In genomic region chr1:155177918-155178281, GRCh38 we compare ENCODE assay signal across 19 cellular contexts. TPM values are rescaled to one million over a fixed set of nuclear protein-coding genes. Genes with fewer than 3 reads are reported as not detected.
DNase-seq lines count a peak whose midpoint lies in the region; ATAC-seq, FAIRE-seq and TF ChIP-seq lines count a peak whose summit lies in the region.
"Had no signal": no experiment of that assay in that cellular context is flagged by ENCODE, and none has a peak within 500 bp of the region (broad histone marks: within the 10 kb centered on the region; RNA-seq: fewer than 3 reads in every experiment).

No MANE protein-coding gene starts in this region.

- TF ChIP-seq EP300 in HepG2 (IDR thresholded peaks at IDR 0.05; ENCODE audit: low read depth in 2 of 2, low read length in 2 of 2) (no peak), HepG2 (CRISPR knock-in tag; IDR thresholded peaks at IDR 0.05; ENCODE audit: borderline replicate concordance) (no peak), suprapubic skin (IDR thresholded peaks at IDR 0.05) (no peak)

- TF ChIP-seq POLR2A in breast epithelium (IDR thresholded peaks at IDR 0.05), result no peak
- TF ChIP-seq POLR2A in HepG2 (IDR thresholded peaks at IDR 0.05; ENCODE audit: insufficient read depth in 1 of 2, low read depth in 2 of 2, low read length in 2 of 2), result no peak
- no peak for TF ChIP-seq POLR2A in suprapubic skin (IDR thresholded peaks at IDR 0.05)

- no peaks in the 10 kb centered on the region for H3K36me3 ChIP-seq in breast epithelium
- no peaks in the 10 kb centered on the region for H3K36me3 ChIP-seq in mammary epithelial cell (ENCODE audit: insufficient read depth, low read length)
- peaks cover 30% of the 10 kb centered on the region for H3K36me3 ChIP-seq in WERI-Rb-1
- H3K36me3 ChIP-seq in HepG2 (replicated peaks in 1 of 2; ENCODE audit: control insufficient read depth in 1 of 2, insufficient read depth in 2 of 2, low read length in 2 of 2), result no peaks in the 10 kb centered on the region
- no peaks in the 10 kb centered on the region for H3K36me3 ChIP-seq in suprapubic skin
- H3K36me3 ChIP-seq: thyroid gland had no signal

- in situ Hi-C loops in mammary epithelial cell (cut with MboI; ENCODE audit: low sequenced_read_pairs in 2 of 2) (no loop called here), HepG2 (cut with HindIII; ENCODE audit: extremely low pct_ligation_motif_present, low pct_unique_long_range_greater_than_20kb) (no loop called here)

- H3K9ac ChIP-seq in mammary epithelial cell (ENCODE audit: insufficient read depth, low read length), result no peak overlapping the region
- peak overlapping the region; percentile 34 for H3K9ac ChIP-seq in HepG2 (ENCODE audit: insufficient read depth, low read depth, low read length)

- BruUV-seq in mammary epithelial cell (replicated peaks; lab: Mats Ljungman, UMichigan) (no TSS peak), HepG2 (replicated peaks; lab: Mats Ljungman, UMichigan) (no TSS peak)

- dilution Hi-C loops in mammary epithelial cell (cut with HindIII; ENCODE audit: low sequenced_read_pairs), result no loop called here

- intact Hi-C loops in breast epithelium (cut with DNase I; ENCODE audit: low total_unique reads), result no loop called here
- intact Hi-C loops in mammary epithelial cell (cut with micrococcal nuclease), result loop anchor here (5.0 kb wide), 2 partner anchors 414 to 469 kb away; no protein-coding TSS in a partner anchor
- intact Hi-C loops in HepG2 (cut with micrococcal nuclease; ENCODE audit: unreplicated experiment), result no loop called here

- DNase-seq in breast epithelium (ENCODE audit: low spot score in 2 of 2) (peak in 1 of 2 donors; percentile 50), mammary epithelial cell (no peak), WERI-Rb-1 (peak; percentile 22), HepG2 (ENCODE audit: low spot score) (no peak), suprapubic skin (ENCODE audit: low spot score in 2 of 2) (peak; percentile 60 to 77), HTR-8/SVneo (ENCODE audit: insufficient read length, low spot score) (no peak), inferior parietal cortex (ENCODE audit: extremely low spot score) (no peak)
- no peak for DNase-seq in stimulated activated CD4-positive, alpha-beta T cell treated with anti-CD3 and anti-CD28 coated beads, Interleukin-4, amount 100 ng/mL, for 1 hour
- DNase-seq: activated gamma-delta T cell; CD4-positive, alpha-beta memory T cell; DMS53; hypothalamus; NCI-H146; retina; T-helper 2 cell; thyroid gland had no signal

- H3K27me3 ChIP-seq in breast epithelium (no peaks in the 10 kb centered on the region), mammary epithelial cell (ENCODE audit: insufficient read depth, low read length) (no peaks in the 10 kb centered on the region), WERI-Rb-1 (ENCODE audit: insufficient read depth, low read depth, severe bottlenecking) (no peaks in the 10 kb centered on the region), HepG2 (ENCODE audit: control insufficient read depth in 1 of 2, insufficient read depth in 2 of 2, low read length in 2 of 2) (peaks cover 2 to 10% of the 10 kb centered on the region in 2 experiments; a peak in 2 of 5 replicates), suprapubic skin (peaks cover 15% of the 10 kb centered on the region)

- H3K27ac ChIP-seq in breast epithelium (peak overlapping the region; percentile 85 to 94), mammary epithelial cell (ENCODE audit: insufficient read depth, low read depth, low read length) (no peak overlapping the region), WERI-Rb-1 (no peak overlapping the region), HepG2 (ENCODE audit: extremely low read length, insufficient read depth, low read length) (no peak overlapping the region), suprapubic skin (no peak overlapping the region)
- H3K27ac ChIP-seq: thyroid gland had no signal

- H3K4me1 ChIP-seq in breast epithelium, result peaks cover 0 to 13% of the 10 kb centered on the region in 2 donors
- H3K4me1 ChIP-seq in mammary epithelial cell (ENCODE audit: insufficient read depth, low read length), result peaks cover 7% of the 10 kb centered on the region
- H3K4me1 ChIP-seq in HepG2 (ENCODE audit: insufficient read depth, low read length), result peaks cover 43% of the 10 kb centered on the region
- peaks cover 31% of the 10 kb centered on the region for H3K4me1 ChIP-seq in suprapubic skin

- H3K4me3 ChIP-seq in breast epithelium (peak overlapping the region in 1 of 3 donors; percentile 8), mammary epithelial cell (replicated peaks in 1 of 3; ENCODE audit: insufficient read depth in 1 of 3, low read depth in 2 of 3, low read length in 3 of 3) (no peak overlapping the region), WERI-Rb-1 (ENCODE audit: low read depth, low read length) (no peak overlapping the region), HepG2 (replicated peaks in 1 of 3; ENCODE audit: insufficient read depth in 1 of 3, low read depth in 2 of 3, low read length in 3 of 3) (peak overlapping the region; percentile 26 to 69 (median 50)), suprapubic skin (no peak overlapping the region)
- H3K4me3 ChIP-seq: thyroid gland had no signal

- TF ChIP-seq CTCF in breast epithelium (IDR thresholded peaks at IDR 0.05) (no peak), mammary epithelial cell (conservative IDR thresholded peaks at IDR 0.05 in 1 of 2, IDR thresholded peaks at IDR 0.05 in 1 of 2; ENCODE audit: extremely low read depth in 1 of 2, insufficient read depth in 1 of 2, low read depth in 1 of 2, low read length in 2 of 2) (no peak), WERI-Rb-1 (IDR thresholded peaks at IDR 0.05; ENCODE audit: low read depth, low read length) (no peak), HepG2 (CRISPR knock-in tag; IDR thresholded peaks at IDR 0.05) (no peak), suprapubic skin (IDR thresholded peaks at IDR 0.05) (no peak)

- no peaks in the 10 kb centered on the region for H4K20me1 ChIP-seq in mammary epithelial cell (ENCODE audit: insufficient read depth, low read length)
- no peaks in the 10 kb centered on the region for H4K20me1 ChIP-seq in HepG2 (ENCODE audit: insufficient read depth, low read length)

- H2AFZ ChIP-seq in mammary epithelial cell (ENCODE audit: low read depth, low read length), result no peak overlapping the region
- no peak overlapping the region for H2AFZ ChIP-seq in HepG2 (ENCODE audit: low read length)

- FAIRE-seq in HepG2 (lab: Jason Lieb, UNC), result no peak
- FAIRE-seq in HTR-8/SVneo (lab: Jason Lieb, UNC), result no peak
- FAIRE-seq: H54 had no signal

- H3K79me2 ChIP-seq in mammary epithelial cell (ENCODE audit: insufficient read depth, low read length), result peaks cover 2% of the 10 kb centered on the region
- H3K79me2 ChIP-seq in HepG2 (ENCODE audit: insufficient read depth, low read length), result no peaks in the 10 kb centered on the region

- TF ChIP-seq RAD21 in HepG2 (CRISPR knock-in tag; IDR thresholded peaks at IDR 0.05), result no peak

- H3K4me2 ChIP-seq in mammary epithelial cell (ENCODE audit: insufficient read depth, low read depth, low read length) (no peak overlapping the region), HepG2 (ENCODE audit: low read depth, low read length) (peak overlapping the region; percentile 76)

- CTCF ChIA-PET in mammary epithelial cell (lab: Charles Lee; ENCODE audit: low non-redundant PET) (interaction anchor here (1.1 kb wide), 1 partner anchor 16 kb away, joined by 4 read pairs; no protein-coding TSS in a partner anchor), HepG2 (lab: Yijun Ruan, JAX; ENCODE audit: low intra/inter-chr PET ratio, low total read pairs) (interaction anchor here (1.4 kb wide), 1 partner anchor 16 kb away, joined by 4 read pairs; no protein-coding TSS in a partner anchor)

- ATAC-seq in HepG2, result no peak
- ATAC-seq: activated CD8-positive, alpha-beta T cell treated with anti-CD3 and anti-CD28 coated beads, Interleukin-2, amount 10 ng/mL, durations not matched to agents 7 days and 5 days; WTC11 had no signal

- POLR2A ChIA-PET in HepG2 (lab: Yijun Ruan, JAX), result interaction anchor here (0.9 to 1.3 kb wide), 4 partner anchors 16 to 52 kb away, joined by 3 to 5 read pairs (median 4); partner anchors contain the start of gene SLC50A1

- no peaks in the 10 kb centered on the region for H3K9me3 ChIP-seq in breast epithelium
- no peaks in the 10 kb centered on the region for H3K9me3 ChIP-seq in mammary epithelial cell (replicated peaks; ENCODE audit: insufficient read depth, low read length)
- H3K9me3 ChIP-seq in WERI-Rb-1 (ENCODE audit: severe bottlenecking), result no peaks in the 10 kb centered on the region
- no peaks in the 10 kb centered on the region for H3K9me3 ChIP-seq in HepG2 (ENCODE audit: low read length)
- H3K9me3 ChIP-seq in suprapubic skin, result no peaks in the 10 kb centered on the region
- H3K9me3 ChIP-seq: thyroid gland had no signal

- WGBS in mammary epithelial cell (ENCODE audit: low coverage, missing lambda C conversion rate), result 100% methylated on average over 9 of the region's 9 CpGs
- WGBS in HepG2 (ENCODE audit: low lambda C conversion rate), result 92% methylated on average over 9 of the region's 9 CpGs
- WGBS in suprapubic skin, result 92% methylated on average over 9 of the region's 9 CpGs

RNA-seq across cellular contexts. Expression of gene TRIM46, which starts 4.3 kb away (rescaled TPM):
- total RNA-seq in breast epithelium (1 to 10 TPM in 1 of 3 donors, under 1 TPM in 1, not detected in 1; 0.98 to 1.5 TPM), mammary epithelial cell (1 to 10 TPM; 5.0 to 5.2 TPM), HepG2 (2016; rRNA removed; fragmentation: Illumina TruSeq; extraction: Trizol) (0.04 and 0.08 TPM in 2 replicates), suprapubic skin (under 1 TPM in 2 of 4 donors, not detected in 2; 0.34 to 0.80 TPM)
- polyA plus RNA-seq in mammary epithelial cell (2.0 TPM), HepG2 (2011; rRNA removed) (0.09 and 0.12 TPM in 2 replicates)
- polyA minus RNA-seq in mammary epithelial cell, result 0.67 TPM
- total RNA-seq in HepG2 (2016; cell fraction: cytosol; rRNA removed; fragmentation: Illumina TruSeq; extraction: Trizol; ENCODE audit: low read depth), result not detected in 2 replicates
- total RNA-seq in HepG2 (2016; cell fraction: insoluble cytoplasmic fraction; rRNA removed; fragmentation: Illumina TruSeq; extraction: Trizol), result 0.04 TPM in 1 of 2 replicates, not detected in the other
- not detected in 2 replicates for total RNA-seq in HepG2 (2016; cell fraction: membrane; rRNA removed; fragmentation: Illumina TruSeq; extraction: Trizol)
- total RNA-seq in HepG2 (2016; cell fraction: nucleus; rRNA removed; fragmentation: Illumina TruSeq; extraction: Trizol), result not detected in 2 replicates
- 0.04 and 0.11 TPM in 2 replicates for polyA plus RNA-seq in HepG2 (2011; cell fraction: cytosol; rRNA removed)
- 0.43 and 0.47 TPM in 2 replicates for polyA plus RNA-seq in HepG2 (2011; cell fraction: nucleus; rRNA removed)
- 0.15 and 0.25 TPM in 2 replicates for polyA plus RNA-seq in HepG2 (2012)
- 0.02 and 0.05 TPM in 2 replicates for polyA plus RNA-seq in HepG2 (2016; cell fraction: cytosol; fragmentation: Illumina TruSeq; extraction: Trizol; ENCODE audit: low read depth)
- not detected in 2 replicates for polyA plus RNA-seq in HepG2 (2016; cell fraction: insoluble cytoplasmic fraction; fragmentation: Illumina TruSeq; extraction: Trizol; ENCODE audit: low read depth)
- 0.05 and 0.08 TPM in 2 replicates for polyA plus RNA-seq in HepG2 (2016; cell fraction: membrane; fragmentation: Illumina TruSeq; extraction: Trizol; ENCODE audit: low read depth)
- 0.21 TPM in 1 of 2 replicates, not detected in the other for polyA plus RNA-seq in HepG2 (2016; cell fraction: nucleus; fragmentation: Illumina TruSeq; extraction: Trizol; ENCODE audit: insufficient read depth, low read depth)
- polyA minus RNA-seq in HepG2 (2011; rRNA and poly(A)+ RNA removed; ENCODE audit: low replicate concordance), result 0.12 and 0.19 TPM in 2 replicates
- not detected in 2 replicates for polyA minus RNA-seq in HepG2 (2011; cell fraction: cytosol; rRNA and poly(A)+ RNA removed)
- not detected in 2 replicates for polyA minus RNA-seq in HepG2 (2011; cell fraction: nucleus; rRNA and poly(A)+ RNA removed)

RNA-seq across cellular contexts. Expression of gene KRTCAP2, which starts 4.8 kb away (rescaled TPM):
- total RNA-seq in breast epithelium (100 to 1,000 TPM; 104 to 147 (median 131) TPM), mammary epithelial cell (100 to 1,000 TPM in 1 of 2 donors, 10 to 100 TPM in 1; 62.7 to 177 TPM), HepG2 (2016; rRNA removed; fragmentation: Illumina TruSeq; extraction: Trizol) (48.5 and 79.4 TPM in 2 replicates), suprapubic skin (100 to 1,000 TPM in 2 of 4 donors, 10 to 100 TPM in 2; 77.1 to 180 (median 113) TPM)
- polyA plus RNA-seq in mammary epithelial cell (188 TPM), HepG2 (2011; rRNA removed) (77.3 and 89.3 TPM in 2 replicates)
- polyA minus RNA-seq in mammary epithelial cell, result 164 TPM
- 40.0 and 49.4 TPM in 2 replicates for total RNA-seq in HepG2 (2016; cell fraction: cytosol; rRNA removed; fragmentation: Illumina TruSeq; extraction: Trizol; ENCODE audit: low read depth)
- total RNA-seq in HepG2 (2016; cell fraction: insoluble cytoplasmic fraction; rRNA removed; fragmentation: Illumina TruSeq; extraction: Trizol), result 40.7 and 78.5 TPM in 2 replicates
- 33.6 and 41.0 TPM in 2 replicates for total RNA-seq in HepG2 (2016; cell fraction: membrane; rRNA removed; fragmentation: Illumina TruSeq; extraction: Trizol)
- total RNA-seq in HepG2 (2016; cell fraction: nucleus; rRNA removed; fragmentation: Illumina TruSeq; extraction: Trizol), result 50.0 and 52.6 TPM in 2 replicates
- polyA plus RNA-seq in HepG2 (2011; cell fraction: cytosol; rRNA removed), result 125 and 155 TPM in 2 replicates
- polyA plus RNA-seq in HepG2 (2011; cell fraction: nucleus; rRNA removed), result 119 and 133 TPM in 2 replicates
- polyA plus RNA-seq in HepG2 (2012), result 73.3 and 73.7 TPM in 2 replicates
- polyA plus RNA-seq in HepG2 (2016; cell fraction: cytosol; fragmentation: Illumina TruSeq; extraction: Trizol; ENCODE audit: low read depth), result 64.6 and 72.6 TPM in 2 replicates
- polyA plus RNA-seq in HepG2 (2016; cell fraction: insoluble cytoplasmic fraction; fragmentation: Illumina TruSeq; extraction: Trizol; ENCODE audit: low read depth), result 47.5 and 61.4 TPM in 2 replicates
- polyA plus RNA-seq in HepG2 (2016; cell fraction: membrane; fragmentation: Illumina TruSeq; extraction: Trizol; ENCODE audit: low read depth), result 49.4 and 56.2 TPM in 2 replicates
- 120 and 121 TPM in 2 replicates for polyA plus RNA-seq in HepG2 (2016; cell fraction: nucleus; fragmentation: Illumina TruSeq; extraction: Trizol; ENCODE audit: insufficient read depth, low read depth)
- polyA minus RNA-seq in HepG2 (2011; rRNA and poly(A)+ RNA removed; ENCODE audit: low replicate concordance), result 182 and 884 TPM in 2 replicates
- polyA minus RNA-seq in HepG2 (2011; cell fraction: cytosol; rRNA and poly(A)+ RNA removed), result 27.3 and 38.2 TPM in 2 replicates
- polyA minus RNA-seq in HepG2 (2011; cell fraction: nucleus; rRNA and poly(A)+ RNA removed), result 22.9 and 23.5 TPM in 2 replicates

RNA-seq across cellular contexts. Expression of gene THBS3, which starts 29.8 kb away (rescaled TPM):
- total RNA-seq in breast epithelium (10 to 100 TPM; 17.3 to 27.5 (median 25.9) TPM), mammary epithelial cell (10 to 100 TPM; 14.8 to 28.0 TPM), HepG2 (2016; rRNA removed; fragmentation: Illumina TruSeq; extraction: Trizol) (0.39 and 0.86 TPM in 2 replicates), suprapubic skin (10 to 100 TPM; 21.4 to 90.8 (median 26.7) TPM)
- polyA plus RNA-seq in mammary epithelial cell (10.8 TPM), HepG2 (2011; rRNA removed) (3.6 and 4.4 TPM in 2 replicates)
- polyA minus RNA-seq in mammary epithelial cell, result 18.1 TPM
- total RNA-seq in HepG2 (2016; cell fraction: cytosol; rRNA removed; fragmentation: Illumina TruSeq; extraction: Trizol; ENCODE audit: low read depth), result 0.30 TPM in 1 of 2 replicates, not detected in the other
- 0.77 and 0.95 TPM in 2 replicates for total RNA-seq in HepG2 (2016; cell fraction: insoluble cytoplasmic fraction; rRNA removed; fragmentation: Illumina TruSeq; extraction: Trizol)
- total RNA-seq in HepG2 (2016; cell fraction: membrane; rRNA removed; fragmentation: Illumina TruSeq; extraction: Trizol), result 0.22 and 0.45 TPM in 2 replicates
- total RNA-seq in HepG2 (2016; cell fraction: nucleus; rRNA removed; fragmentation: Illumina TruSeq; extraction: Trizol), result 0.94 and 1.8 TPM in 2 replicates
- polyA plus RNA-seq in HepG2 (2011; cell fraction: cytosol; rRNA removed), result 1.5 and 1.8 TPM in 2 replicates
- polyA plus RNA-seq in HepG2 (2011; cell fraction: nucleus; rRNA removed), result 19.9 and 26.8 TPM in 2 replicates
- 2.1 and 2.4 TPM in 2 replicates for polyA plus RNA-seq in HepG2 (2012)
- polyA plus RNA-seq in HepG2 (2016; cell fraction: cytosol; fragmentation: Illumina TruSeq; extraction: Trizol; ENCODE audit: low read depth), result 0.14 and 0.26 TPM in 2 replicates
- 0.29 and 0.60 TPM in 2 replicates for polyA plus RNA-seq in HepG2 (2016; cell fraction: insoluble cytoplasmic fraction; fragmentation: Illumina TruSeq; extraction: Trizol; ENCODE audit: low read depth)
- 0.10 and 0.31 TPM in 2 replicates for polyA plus RNA-seq in HepG2 (2016; cell fraction: membrane; fragmentation: Illumina TruSeq; extraction: Trizol; ENCODE audit: low read depth)
- polyA plus RNA-seq in HepG2 (2016; cell fraction: nucleus; fragmentation: Illumina TruSeq; extraction: Trizol; ENCODE audit: insufficient read depth, low read depth), result 3.1 and 4.9 TPM in 2 replicates
- polyA minus RNA-seq in HepG2 (2011; rRNA and poly(A)+ RNA removed; ENCODE audit: low replicate concordance), result 2.9 and 6.9 TPM in 2 replicates
- polyA minus RNA-seq in HepG2 (2011; cell fraction: cytosol; rRNA and poly(A)+ RNA removed), result 1.4 and 1.5 TPM in 2 replicates
- 2.7 and 3.4 TPM in 2 replicates for polyA minus RNA-seq in HepG2 (2011; cell fraction: nucleus; rRNA and poly(A)+ RNA removed)

RNA-seq across cellular contexts. Expression of gene MTX1, which starts 30.6 kb away (rescaled TPM):
- total RNA-seq in breast epithelium (10 to 100 TPM; 41.1 to 50.8 (median 44.8) TPM), mammary epithelial cell (10 to 100 TPM; 34.2 to 49.3 TPM), HepG2 (2016; rRNA removed; fragmentation: Illumina TruSeq; extraction: Trizol) (64.5 and 71.5 TPM in 2 replicates), suprapubic skin (10 to 100 TPM; 19.8 to 51.7 (median 36.9) TPM)
- polyA plus RNA-seq in mammary epithelial cell (82.0 TPM), HepG2 (2011; rRNA removed) (72.6 and 85.1 TPM in 2 replicates)
- 31.0 TPM for polyA minus RNA-seq in mammary epithelial cell
- 20.6 and 22.4 TPM in 2 replicates for total RNA-seq in HepG2 (2016; cell fraction: cytosol; rRNA removed; fragmentation: Illumina TruSeq; extraction: Trizol; ENCODE audit: low read depth)
- 65.0 and 76.3 TPM in 2 replicates for total RNA-seq in HepG2 (2016; cell fraction: insoluble cytoplasmic fraction; rRNA removed; fragmentation: Illumina TruSeq; extraction: Trizol)
- 23.2 and 26.5 TPM in 2 replicates for total RNA-seq in HepG2 (2016; cell fraction: membrane; rRNA removed; fragmentation: Illumina TruSeq; extraction: Trizol)
- 35.2 and 36.8 TPM in 2 replicates for total RNA-seq in HepG2 (2016; cell fraction: nucleus; rRNA removed; fragmentation: Illumina TruSeq; extraction: Trizol)
- 61.1 and 90.3 TPM in 2 replicates for polyA plus RNA-seq in HepG2 (2011; cell fraction: cytosol; rRNA removed)
- polyA plus RNA-seq in HepG2 (2011; cell fraction: nucleus; rRNA removed), result 55.1 and 59.0 TPM in 2 replicates
- 37.3 and 38.1 TPM in 2 replicates for polyA plus RNA-seq in HepG2 (2012)
- 25.0 and 25.6 TPM in 2 replicates for polyA plus RNA-seq in HepG2 (2016; cell fraction: cytosol; fragmentation: Illumina TruSeq; extraction: Trizol; ENCODE audit: low read depth)
- polyA plus RNA-seq in HepG2 (2016; cell fraction: insoluble cytoplasmic fraction; fragmentation: Illumina TruSeq; extraction: Trizol; ENCODE audit: low read depth), result 73.9 and 74.4 TPM in 2 replicates
- 19.9 and 21.6 TPM in 2 replicates for polyA plus RNA-seq in HepG2 (2016; cell fraction: membrane; fragmentation: Illumina TruSeq; extraction: Trizol; ENCODE audit: low read depth)
- 49.3 and 57.4 TPM in 2 replicates for polyA plus RNA-seq in HepG2 (2016; cell fraction: nucleus; fragmentation: Illumina TruSeq; extraction: Trizol; ENCODE audit: insufficient read depth, low read depth)
- polyA minus RNA-seq in HepG2 (2011; rRNA and poly(A)+ RNA removed; ENCODE audit: low replicate concordance), result 129 and 176 TPM in 2 replicates
- polyA minus RNA-seq in HepG2 (2011; cell fraction: cytosol; rRNA and poly(A)+ RNA removed), result 27.0 and 36.4 TPM in 2 replicates
- polyA minus RNA-seq in HepG2 (2011; cell fraction: nucleus; rRNA and poly(A)+ RNA removed), result 23.9 and 27.6 TPM in 2 replicates

RNA-seq across cellular contexts. Expression of gene DPM3, which starts 37.6 kb away (rescaled TPM):
- 10 to 100 TPM; 53.7 to 69.4 (median 68.2) TPM for total RNA-seq in breast epithelium
- 10 to 100 TPM; 27.2 to 67.9 TPM for total RNA-seq in mammary epithelial cell
- polyA plus RNA-seq in mammary epithelial cell, result 76.4 TPM
- 1.8 TPM for polyA minus RNA-seq in mammary epithelial cell
- total RNA-seq in HepG2 (2016; rRNA removed; fragmentation: Illumina TruSeq; extraction: Trizol), result 14.8 and 23.2 TPM in 2 replicates
- total RNA-seq in HepG2 (2016; cell fraction: cytosol; rRNA removed; fragmentation: Illumina TruSeq; extraction: Trizol; ENCODE audit: low read depth), result 29.5 and 29.8 TPM in 2 replicates
- total RNA-seq in HepG2 (2016; cell fraction: insoluble cytoplasmic fraction; rRNA removed; fragmentation: Illumina TruSeq; extraction: Trizol), result 21.9 and 28.1 TPM in 2 replicates
- 14.3 and 20.6 TPM in 2 replicates for total RNA-seq in HepG2 (2016; cell fraction: membrane; rRNA removed; fragmentation: Illumina TruSeq; extraction: Trizol)
- total RNA-seq in HepG2 (2016; cell fraction: nucleus; rRNA removed; fragmentation: Illumina TruSeq; extraction: Trizol), result 18.3 and 22.2 TPM in 2 replicates
- polyA plus RNA-seq in HepG2 (2011; rRNA removed), result 53.4 and 61.7 TPM in 2 replicates
- 70.1 and 134 TPM in 2 replicates for polyA plus RNA-seq in HepG2 (2011; cell fraction: cytosol; rRNA removed)
- 64.8 and 67.2 TPM in 2 replicates for polyA plus RNA-seq in HepG2 (2011; cell fraction: nucleus; rRNA removed)
- polyA plus RNA-seq in HepG2 (2012), result 39.2 and 68.2 TPM in 2 replicates
- 29.6 and 50.5 TPM in 2 replicates for polyA plus RNA-seq in HepG2 (2016; cell fraction: cytosol; fragmentation: Illumina TruSeq; extraction: Trizol; ENCODE audit: low read depth)
- 22.4 and 23.3 TPM in 2 replicates for polyA plus RNA-seq in HepG2 (2016; cell fraction: insoluble cytoplasmic fraction; fragmentation: Illumina TruSeq; extraction: Trizol; ENCODE audit: low read depth)
- polyA plus RNA-seq in HepG2 (2016; cell fraction: membrane; fragmentation: Illumina TruSeq; extraction: Trizol; ENCODE audit: low read depth), result 19.9 and 24.8 TPM in 2 replicates
- 44.3 and 46.0 TPM in 2 replicates for polyA plus RNA-seq in HepG2 (2016; cell fraction: nucleus; fragmentation: Illumina TruSeq; extraction: Trizol; ENCODE audit: insufficient read depth, low read depth)
- polyA minus RNA-seq in HepG2 (2011; rRNA and poly(A)+ RNA removed; ENCODE audit: low replicate concordance), result 23.2 and 26.3 TPM in 2 replicates
- polyA minus RNA-seq in HepG2 (2011; cell fraction: cytosol; rRNA and poly(A)+ RNA removed), result 9.3 and 10.7 TPM in 2 replicates
- 3.2 and 5.7 TPM in 2 replicates for polyA minus RNA-seq in HepG2 (2011; cell fraction: nucleus; rRNA and poly(A)+ RNA removed)
- 10 to 100 TPM; 23.7 to 43.7 (median 30.2) TPM for total RNA-seq in suprapubic skin

Comparison
In these comparisons a context has a peak if more than half of its experiments do, and no peak if none do; other contexts are left out.
1. H3K27ac ChIP-seq: peak in breast epithelium (2 of 2); none in mammary epithelial cell (single experiment), WERI-Rb-1 (single experiment), HepG2 (single experiment) and suprapubic skin (single experiment).
2. DNase-seq: peak in WERI-Rb-1 (single experiment) and suprapubic skin (2 of 2); none in mammary epithelial cell (single experiment), HepG2 (single experiment), HTR-8/SVneo (single experiment), inferior parietal cortex (single experiment) and stimulated activated CD4-positive, alpha-beta T cell treated with anti-CD3 and anti-CD28 coated beads, Interleukin-4, amount 100 ng/mL, for 1 hour (single experiment).
3. H3K4me3 ChIP-seq: peak in HepG2 (3 of 3); none in mammary epithelial cell (0 of 3), WERI-Rb-1 (single experiment) and suprapubic skin (single experiment).
4. RNA of gene THBS3, which starts 29.8 kb away (total RNA-seq): 21.4 to 90.8 TPM in suprapubic skin, 14.8 to 28.0 TPM in mammary epithelial cell and 17.3 to 27.5 TPM in breast epithelium; 0.22 to 1.8 TPM in HepG2; every median in the first group is over 4 times any median in the second.